Comparison of ENCODE assay signal across 8 cellular contexts in genomic region chr4:6910960-6911874, GRCh38. TPM values are rescaled to one million over a fixed set of nuclear protein-coding genes. Genes with fewer than 3 reads are reported as not detected.
DNase-seq lines count a peak whose midpoint lies in the region; ATAC-seq and TF ChIP-seq lines count a peak whose summit lies in the region.

No MANE protein-coding gene starts in this region.

- ATAC-seq in activated CD8-positive, alpha-beta T cell treated with anti-CD3 and anti-CD28 coated beads for 36 hours: no peak
- ATAC-seq in left lobe of liver: peak; percentile 9
- no peak for ATAC-seq in stimulated activated naive CD8-positive, alpha-beta T cell treated with anti-CD3 and anti-CD28 coated beads, Interleukin-15, amount 100 ng/mL, for 72 hours

- H3K4me1 Mint-ChIP-seq in T-helper 2 cell treated with Interferon-gamma antibody and Interleukin-4, amounts not matched to agents 5 μg/mL and 100 μg/mL, for 36 hours (ENCODE audit: low read depth): peaks cover 36% of the 10 kb centered on the region
- H3K4me1 Mint-ChIP-seq in activated CD8-positive, alpha-beta T cell treated with anti-CD3 and anti-CD28 coated beads for 36 hours (ENCODE audit: low read depth): peaks cover 52% of the 10 kb centered on the region
- peaks cover 76% of the 10 kb centered on the region for H3K4me1 Mint-ChIP-seq in stimulated activated naive CD8-positive, alpha-beta T cell treated with anti-CD3 and anti-CD28 coated beads, Interleukin-15, amount 100 ng/mL, for 72 hours

- H3K36me3 Mint-ChIP-seq in T-helper 2 cell treated with Interferon-gamma antibody and Interleukin-4, amounts not matched to agents 5 μg/mL and 100 μg/mL, for 36 hours (ENCODE audit: low read depth): peaks cover 2% of the 10 kb centered on the region
- peaks cover 3% of the 10 kb centered on the region for H3K36me3 Mint-ChIP-seq in activated CD8-positive, alpha-beta T cell treated with anti-CD3 and anti-CD28 coated beads for 36 hours (ENCODE audit: low read depth)

- CTCF ChIA-PET in activated CD8-positive, alpha-beta T cell treated with anti-CD3 and anti-CD28 coated beads for 36 hours (lab: Charles Lee): interaction anchor here (1.0 to 3.7 kb wide), 8 partner anchors 12 to 191 kb away, joined by 3 to 15 read pairs (median 6); no protein-coding TSS in a partner anchor

- POLR2A ChIA-PET in activated CD8-positive, alpha-beta T cell treated with anti-CD3 and anti-CD28 coated beads for 36 hours (lab: Charles Lee): interaction anchor here (0.6 to 3.6 kb wide), 7 partner anchors 11 to 237 kb away, joined by 3 to 13 read pairs (median 3); partner anchors contain the start of gene KIAA0232

- peaks cover 3% of the 10 kb centered on the region for H3K27me3 Mint-ChIP-seq in T-helper 2 cell treated with Interferon-gamma antibody and Interleukin-4, amounts not matched to agents 5 μg/mL and 100 μg/mL, for 36 hours (ENCODE audit: low read depth)
- no peaks in the 10 kb centered on the region for H3K27me3 Mint-ChIP-seq in activated CD8-positive, alpha-beta T cell treated with anti-CD3 and anti-CD28 coated beads for 36 hours
- peaks cover 13% of the 10 kb centered on the region for H3K27me3 Mint-ChIP-seq in stimulated activated naive CD8-positive, alpha-beta T cell treated with anti-CD3 and anti-CD28 coated beads, Interleukin-15, amount 100 ng/mL, for 72 hours

- no peak for DNase-seq in T-helper 2 cell treated with Interferon-gamma antibody and Interleukin-4, amounts not matched to agents 5 μg/mL and 100 μg/mL, for 36 hours (ENCODE audit: low spot score)
- DNase-seq in T-helper 2 cell (no peak), left lobe of liver (ENCODE audit: low spot score) (no peak), ureter (ENCODE audit: low spot score) (no peak), NCI-H1930 (lab: John Stamatoyannopoulos, UW) (no peak), LoVo (ENCODE audit: low spot score) (no peak)
- no peak for DNase-seq in activated CD8-positive, alpha-beta T cell treated with anti-CD3 and anti-CD28 coated beads for 36 hours
- DNase-seq in stimulated activated naive CD8-positive, alpha-beta T cell treated with anti-CD3 and anti-CD28 coated beads, Interleukin-15, amount 100 ng/mL, for 72 hours: no peak

- H3K9me3 Mint-ChIP-seq in T-helper 2 cell treated with Interferon-gamma antibody and Interleukin-4, amounts not matched to agents 5 μg/mL and 100 μg/mL, for 36 hours: no peaks in the 10 kb centered on the region
- H3K9me3 Mint-ChIP-seq in activated CD8-positive, alpha-beta T cell treated with anti-CD3 and anti-CD28 coated beads for 36 hours: no peaks in the 10 kb centered on the region
- H3K9me3 Mint-ChIP-seq in stimulated activated naive CD8-positive, alpha-beta T cell treated with anti-CD3 and anti-CD28 coated beads, Interleukin-15, amount 100 ng/mL, for 72 hours: no peaks in the 10 kb centered on the region

- peak overlapping the region; percentile 92 for H3K4me3 Mint-ChIP-seq in T-helper 2 cell treated with Interferon-gamma antibody and Interleukin-4, amounts not matched to agents 5 μg/mL and 100 μg/mL, for 36 hours
- peak overlapping the region; percentile 93 for H3K4me3 Mint-ChIP-seq in activated CD8-positive, alpha-beta T cell treated with anti-CD3 and anti-CD28 coated beads for 36 hours
- peak overlapping the region; percentile 97 to 99 for H3K4me3 Mint-ChIP-seq in stimulated activated naive CD8-positive, alpha-beta T cell treated with anti-CD3 and anti-CD28 coated beads, Interleukin-15, amount 100 ng/mL, for 72 hours

- intact Hi-C loops in activated CD8-positive, alpha-beta T cell treated with anti-CD3 and anti-CD28 coated beads for 36 hours (cut with micrococcal nuclease): no loop called here

- peak overlapping the region; percentile 89 for H3K27ac Mint-ChIP-seq in T-helper 2 cell treated with Interferon-gamma antibody and Interleukin-4, amounts not matched to agents 5 μg/mL and 100 μg/mL, for 36 hours
- peak overlapping the region; percentile 90 for H3K27ac Mint-ChIP-seq in activated CD8-positive, alpha-beta T cell treated with anti-CD3 and anti-CD28 coated beads for 36 hours
- H3K27ac Mint-ChIP-seq in stimulated activated naive CD8-positive, alpha-beta T cell treated with anti-CD3 and anti-CD28 coated beads, Interleukin-15, amount 100 ng/mL, for 72 hours: peak overlapping the region in 1 of 2 donors; percentile 75

- no peak for TF ChIP-seq CTCF in activated CD8-positive, alpha-beta T cell treated with anti-CD3 and anti-CD28 coated beads for 36 hours (IDR thresholded peaks at IDR 0.05)

RNA-seq across cellular contexts. Expression of gene TBC1D14, which starts 1.6 kb away (rescaled TPM):
- total RNA-seq in activated CD8-positive, alpha-beta T cell treated with anti-CD3 and anti-CD28 coated beads for 36 hours: 10 to 100 TPM; 34.7 to 36.3 TPM
- 29.3 TPM for total RNA-seq in left lobe of liver
- 44.8 TPM for total RNA-seq in ureter
